1 cellular context compared by ENCODE assay signal in genomic region chr6:6105472-6106036, GRCh38.
TF ChIP-seq lines count a peak whose summit lies in the region.

No MANE protein-coding gene starts in this region.

TF ChIP-seq in GM23338, 12 proteins besides CTCF, POLR2A, EP300 and RAD21 (continued from another document):
- TF ChIP-seq ZNF462 (CRISPR knock-in tag; IDR thresholded peaks at IDR 0.05) (no peak), ZNF331 (CRISPR knock-in tag; IDR thresholded peaks at IDR 0.05; ENCODE audit: low read depth) (no peak)
